In genomic region chr3:100104817-100105413, GRCh38 we compare ENCODE assay signal across 2 cellular contexts.
TF ChIP-seq lines count a peak whose summit lies in the region.

No MANE protein-coding gene starts in this region.

TF ChIP-seq in WTC11, 78 proteins besides CTCF, POLR2A, EP300 and RAD21:
- no peak for TF ChIP-seq E2F5 (CRISPR knock-in tag; IDR thresholded peaks at IDR 0.05)
- no peak for TF ChIP-seq SOX15 (CRISPR knock-in tag; IDR thresholded peaks at IDR 0.05)
- no peak for TF ChIP-seq AR (CRISPR knock-in tag; IDR thresholded peaks at IDR 0.05)
- no peak for TF ChIP-seq ATF2 (CRISPR knock-in tag; IDR thresholded peaks at IDR 0.05; ENCODE audit: borderline replicate concordance, low read depth)
- no peak for TF ChIP-seq ZNF423 (CRISPR knock-in tag; IDR thresholded peaks at IDR 0.05)
TF ChIP-seq in WTC11: peak in this region for 0.

TF ChIP-seq in HepG2, 621 proteins besides CTCF, POLR2A, EP300 and RAD21 (continued from another document):
- TF ChIP-seq ATF6 (CRISPR knock-in tag; conservative IDR thresholded peaks at IDR 0.05) (no peak), ELK4 (CRISPR knock-in tag; IDR thresholded peaks at IDR 0.05; ENCODE audit: borderline replicate concordance) (no peak), NFYC (CRISPR knock-in tag; IDR thresholded peaks at IDR 0.05) (no peak), ZNF281 (CRISPR knock-in tag; IDR thresholded peaks at IDR 0.05; ENCODE audit: borderline replicate concordance) (no peak), HMG20B (CRISPR knock-in tag; conservative IDR thresholded peaks at IDR 0.05) (no peak), REST (IDR thresholded peaks at IDR 0.05; ENCODE audit: borderline replicate concordance in 1 of 2, low read depth in 1 of 2, low read length in 2 of 2) (no peak), ARNTL (CRISPR knock-in tag; IDR thresholded peaks at IDR 0.05) (no peak), ZNF362 (CRISPR knock-in tag; IDR thresholded peaks at IDR 0.05; ENCODE audit: borderline replicate concordance) (no peak), RFXAP (CRISPR knock-in tag; IDR thresholded peaks at IDR 0.05; ENCODE audit: borderline replicate concordance) (no peak), ZNF883 (CRISPR knock-in tag; IDR thresholded peaks at IDR 0.05; ENCODE audit: not compliant biosample characterization) (no peak), CEBPB (IDR thresholded peaks at IDR 0.05; ENCODE audit: borderline replicate concordance, low read depth, low read length) (no peak), KLF11 (CRISPR knock-in tag; IDR thresholded peaks at IDR 0.05) (no peak), ZNF142 (CRISPR knock-in tag; IDR thresholded peaks at IDR 0.05) (no peak), TEAD2 (CRISPR knock-in tag; IDR thresholded peaks at IDR 0.05) (no peak), PRMT3 (CRISPR knock-in tag; IDR thresholded peaks at IDR 0.05; ENCODE audit: borderline replicate concordance, low read depth) (no peak)
